In the genomic region with DNA sequence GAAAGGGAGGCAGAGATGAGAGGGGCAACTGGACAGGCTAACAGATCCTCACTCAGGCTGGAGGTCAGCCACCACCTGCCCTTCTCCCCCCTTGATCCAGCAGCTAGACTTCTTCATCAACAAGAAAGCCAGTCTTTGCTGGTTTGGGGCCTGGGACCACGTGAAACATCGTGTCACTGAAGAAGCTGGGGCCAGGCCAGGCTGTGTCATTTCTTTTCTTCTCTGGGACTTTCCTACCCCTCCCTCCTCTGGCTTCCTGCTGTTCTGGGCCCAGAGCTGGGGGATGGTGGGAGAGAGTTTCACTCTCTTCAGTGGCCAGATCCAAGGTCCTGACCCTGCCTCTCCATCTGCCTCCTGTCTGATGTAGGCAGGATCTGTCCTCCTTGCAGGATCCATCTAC, we compare ENCODE assay signal across 13 cellular contexts. TPM values are rescaled to one million over a fixed set of nuclear protein-coding genes. Genes with fewer than 3 reads are reported as not detected.
DNase-seq lines count a peak whose midpoint lies in the region; ATAC-seq and TF ChIP-seq lines count a peak whose summit lies in the region.
"Had no signal": no experiment of that assay in that cellular context is flagged by ENCODE, and none has a peak within 500 bp of the region (broad histone marks: within the 10 kb centered on the region; RNA-seq: fewer than 3 reads in every experiment).

No MANE protein-coding gene starts in this region.

- H3K27ac Mint-ChIP-seq in brain = peak overlapping the region in 3 of 5 experiments; percentile 11 to 24 (median 17)
- no peak overlapping the region for H3K27ac Mint-ChIP-seq in CD4-positive, alpha-beta T cell

- no peaks in the 10 kb centered on the region for H3K27me3 ChIP-seq in CD4-positive, alpha-beta T cell (ENCODE audit: control insufficient read depth, insufficient read depth, low read length)

- peaks cover 48% of the 10 kb centered on the region for H3K4me1 Mint-ChIP-seq in brain
- H3K4me1 Mint-ChIP-seq in CD4-positive, alpha-beta T cell (ENCODE audit: low read depth) = no peaks in the 10 kb centered on the region

- H3K9me3 Mint-ChIP-seq in brain = peaks cover 0 to 4% (median 0%) of the 10 kb centered on the region in 5 experiments
- no peaks in the 10 kb centered on the region for H3K9me3 Mint-ChIP-seq in CD4-positive, alpha-beta T cell

- no peak overlapping the region for H3K4me3 Mint-ChIP-seq in brain
- H3K4me3 Mint-ChIP-seq in CD4-positive, alpha-beta T cell = no peak overlapping the region

- H3K27ac ChIP-seq in CD4-positive, alpha-beta T cell (ENCODE audit: low read depth, low read length) = no peak overlapping the region
- H3K27ac ChIP-seq: prostate gland, VCaP had no signal

- TF ChIP-seq CTCF in brain (conservative IDR thresholded peaks at IDR 0.05) = no peak
- no peak for TF ChIP-seq CTCF in CD4-positive, alpha-beta T cell (IDR thresholded peaks at IDR 0.05)

- DNase-seq in activated T-cell treated with anti-CD3 and anti-CD28 coated beads, Interleukin-2, amount 50 U/mL, for 48 hours = peak; percentile 26 to 35
- DNase-seq in activated T-cell treated with anti-CD3 and anti-CD28 coated beads, Interleukin-2, amount 50 U/mL, for 1 hour = no peak
- peak; percentile 49 for DNase-seq in renal cortical epithelial cell (ENCODE audit: low read depth)
- no peak for DNase-seq in GOT3 (lab: John Stamatoyannopoulos, UW)
- no peak for DNase-seq in CD4-positive, alpha-beta T cell
- DNase-seq: erythroblast, NCI-H1105 treated with DMSO at 0.1 percent for 48 hours had no signal

- H3K27me3 Mint-ChIP-seq in brain = no peaks in the 10 kb centered on the region
- H3K27me3 Mint-ChIP-seq in CD4-positive, alpha-beta T cell = peaks cover 25% of the 10 kb centered on the region

- POLR2A ChIA-PET in CD4-positive, alpha-beta T cell (lab: Charles Lee) = no interaction called here

- intact Hi-C loops in CD4-positive, alpha-beta T cell (cut with DNase I, micrococcal nuclease) = no loop called here

- CTCF ChIA-PET in CD4-positive, alpha-beta T cell (lab: Charles Lee) = no interaction called here

- H3K9me3 ChIP-seq in CD4-positive, alpha-beta T cell (ENCODE audit: control insufficient read depth, low read length) = no peaks in the 10 kb centered on the region
- H3K9me3 ChIP-seq: prostate gland had no signal

- peak; percentile 57 for ATAC-seq in HG02588 (IDR thresholded peaks at IDR 0.05; ENCODE audit: unreplicated experiment)
- ATAC-seq in GM19351 (IDR thresholded peaks at IDR 0.05; ENCODE audit: unreplicated experiment) = no peak
- no peak for ATAC-seq in CD4-positive, alpha-beta T cell (ENCODE audit: poor library complexity)

- no peaks in the 10 kb centered on the region for H3K36me3 Mint-ChIP-seq in brain
- no peaks in the 10 kb centered on the region for H3K36me3 Mint-ChIP-seq in CD4-positive, alpha-beta T cell (ENCODE audit: low read depth)

RNA-seq across cellular contexts. Expression of a gene that starts 18.1 kb away (rescaled TPM):
- 7.1 TPM for polyA plus RNA-seq in brain (ENCODE audit: insufficient read depth, low read depth, low replicate concordance)
- 0.05 TPM in 1 of 2 replicates, not detected in the other for total RNA-seq in renal cortical epithelial cell
- not detected for total RNA-seq in CD4-positive, alpha-beta T cell
- polyA plus RNA-seq: BJ had no signal

RNA-seq across cellular contexts. Expression of a gene that starts 41.8 kb away (rescaled TPM):
- polyA plus RNA-seq in brain (ENCODE audit: insufficient read depth, low read depth, low replicate concordance) = 1.2 TPM
- 1.1 and 1.2 TPM in 2 replicates for total RNA-seq in renal cortical epithelial cell
- under 1 TPM in 1 of 2 experiments, not detected in 1; 0.08 TPM for total RNA-seq in CD4-positive, alpha-beta T cell

Comparison
In these comparisons a context has a peak if more than half of its experiments do, and no peak if none do; other contexts are left out.
1. DNase-seq: peak in activated T-cell treated with anti-CD3 and anti-CD28 coated beads, Interleukin-2, amount 50 U/mL, for 48 hours (2 of 2) and renal cortical epithelial cell (single experiment); none in activated T-cell treated with anti-CD3 and anti-CD28 coated beads, Interleukin-2, amount 50 U/mL, for 1 hour (single experiment), GOT3 (single experiment) and CD4-positive, alpha-beta T cell (0 of 10).